ENCODE assay signal across 14 cellular contexts in genomic region chr6:165777680-165778079, GRCh38.
"Had no signal": no experiment of that assay in that cellular context is flagged by ENCODE, and none has a peak within 500 bp of the region (broad histone marks: within the 10 kb centered on the region; RNA-seq: fewer than 3 reads in every experiment).

No MANE protein-coding gene starts in this region.

- H3K9me3 ChIP-seq: gastrocnemius medialis, pancreas had no signal

- H3K36me3 Mint-ChIP-seq: activated naive CD4-positive, alpha-beta T cell treated with anti-CD3 and anti-CD28 coated beads, Interleukin-2, amount 50 U/mL, for 72 hours; brain had no signal

- H3K27me3 Mint-ChIP-seq: brain had no signal

- DNase-seq: activated CD4-positive, alpha-beta T cell treated with anti-CD3 and anti-CD28 coated beads, Interleukin-2, amount 50 U/mL, for 1 hour; activated CD4-positive, CD25-positive, alpha-beta regulatory T cell; activated effector memory CD4-positive, alpha-beta T cell treated with Interleukin-2 at 50 U/mL for 16 hours; activated T-cell treated with anti-CD3 and anti-CD28 coated beads, Interleukin-2, amount 50 U/mL, for 1 hour; amniotic stem cell; dorsolateral prefrontal cortex; gastrocnemius medialis; left ventricle myocardium superior; pancreas; stimulated activated CD4-positive, alpha-beta T cell treated with anti-CD3 and anti-CD28 coated beads, Interleukin-4, amount 100 ng/mL, for 1 hour had no signal

- H3K36me3 ChIP-seq: gastrocnemius medialis, pancreas had no signal

- H3K4me3 Mint-ChIP-seq: brain; stimulated activated naive CD8-positive, alpha-beta T cell treated with anti-CD3 and anti-CD28 coated beads, Interleukin-15, Interleukin-2, amounts not matched to agents 100 ng/mL and 50 ng/mL, for 24 hours; T-helper 1 cell treated with Interleukin-12 subunit alpha and Interleukin-12 subunit beta and Interleukin-4 antibody, amounts not matched to agents 30 μg/mL and 1 μg/mL, for 36 hours had no signal

- H3K4me3 ChIP-seq: dorsolateral prefrontal cortex, gastrocnemius medialis, pancreas had no signal

- H3K27ac ChIP-seq: dorsolateral prefrontal cortex, gastrocnemius medialis, pancreas had no signal

- H3K9me3 Mint-ChIP-seq: brain; stimulated activated naive CD8-positive, alpha-beta T cell treated with anti-CD3 and anti-CD28 coated beads, Interleukin-15, Interleukin-2, amounts not matched to agents 100 ng/mL and 50 ng/mL, for 24 hours; T-helper 1 cell treated with Interleukin-12 subunit alpha and Interleukin-12 subunit beta and Interleukin-4 antibody, amounts not matched to agents 30 μg/mL and 1 μg/mL, for 36 hours had no signal

- H3K27ac Mint-ChIP-seq: activated naive CD4-positive, alpha-beta T cell treated with anti-CD3 and anti-CD28 coated beads, Interleukin-2, amount 50 U/mL, for 72 hours; brain; stimulated activated naive CD8-positive, alpha-beta T cell treated with anti-CD3 and anti-CD28 coated beads, Interleukin-15, Interleukin-2, amounts not matched to agents 100 ng/mL and 50 ng/mL, for 24 hours; T-helper 1 cell treated with Interleukin-12 subunit alpha and Interleukin-12 subunit beta and Interleukin-4 antibody, amounts not matched to agents 30 μg/mL and 1 μg/mL, for 36 hours had no signal

- H3K4me1 ChIP-seq: pancreas had no signal

- H3K27me3 ChIP-seq: dorsolateral prefrontal cortex, gastrocnemius medialis had no signal

- ATAC-seq: activated naive CD4-positive, alpha-beta T cell treated with anti-CD3 and anti-CD28 coated beads, Interleukin-2, amount 50 U/mL, for 72 hours; gastrocnemius medialis; left ventricle myocardium superior; pancreas had no signal
